ENCODE assay signal across 9 cellular contexts in genomic region chr7:101169110-101169837, GRCh38. TPM values are rescaled to one million over a fixed set of nuclear protein-coding genes. Genes with fewer than 3 reads are reported as not detected.
A peak's percentile ranks its signal among the peaks of the same experiment; 100 is the strongest.
DNase-seq lines count a peak whose midpoint lies in the region; ATAC-seq and TF ChIP-seq lines count a peak whose summit lies in the region.
"Had no signal": no experiment of that assay in that cellular context is flagged by ENCODE, and none has a peak within 500 bp of the region (broad histone marks: within the 10 kb centered on the region; RNA-seq: fewer than 3 reads in every experiment).

No MANE protein-coding gene starts in this region.

- peak; percentile 35 for DNase-seq in H7
- DNase-seq in EL: no peak
- no peak for DNase-seq in upper lobe of right lung
- DNase-seq in NCI-H510A (lab: John Stamatoyannopoulos, UW): no peak

- peaks cover 56% of the 10 kb centered on the region for H4K20me1 ChIP-seq in BLaER1

- H3K4me2 ChIP-seq in BLaER1: peak overlapping the region; percentile 96

- H3K27ac ChIP-seq in BLaER1 (no peak overlapping the region), VCaP (no peak overlapping the region), upper lobe of right lung (no peak overlapping the region)

- intact Hi-C loops in upper lobe of right lung (cut with DNase I): no loop called here

- H3K4me3 ChIP-seq in BLaER1: no peak overlapping the region; the same call in 1 of the 2 replicates
- H3K4me3 ChIP-seq in H7 (ENCODE audit: insufficient read depth, low read depth, low read length): peak overlapping the region; percentile 24
- H3K4me3 ChIP-seq in iPS-18c (ENCODE audit: insufficient read depth, low read depth, low read length): peak overlapping the region; percentile 10
- H3K4me3 ChIP-seq in upper lobe of right lung: no peak overlapping the region

- H3K27me3 ChIP-seq in BLaER1 (peaks cover 99% of the 10 kb centered on the region), H7 (ENCODE audit: control insufficient read depth, insufficient read depth, low read length) (peaks cover 84% of the 10 kb centered on the region), upper lobe of right lung (peaks cover 98% of the 10 kb centered on the region)

- H3K4me1 ChIP-seq in BLaER1 (peaks cover 94% of the 10 kb centered on the region), upper lobe of right lung (peaks cover 39% of the 10 kb centered on the region)

- H3K9ac ChIP-seq in BLaER1: no peak overlapping the region

- H3K9me3 ChIP-seq in BLaER1: peaks cover 22% of the 10 kb centered on the region
- peaks cover 2% of the 10 kb centered on the region for H3K9me3 ChIP-seq in iPS-18c (ENCODE audit: control insufficient read depth, insufficient read depth, low read length)
- H3K9me3 ChIP-seq in upper lobe of right lung: no peaks in the 10 kb centered on the region

- H3K36me3 ChIP-seq in BLaER1 (no peaks in the 10 kb centered on the region), H7 (replicated peaks; ENCODE audit: control insufficient read depth, insufficient read depth, low read length) (no peaks in the 10 kb centered on the region), upper lobe of right lung (no peaks in the 10 kb centered on the region)

- ATAC-seq in GM21737 (IDR thresholded peaks at IDR 0.05; ENCODE audit: unreplicated experiment): no peak
- no peak for ATAC-seq in upper lobe of right lung

- TF ChIP-seq CTCF in VCaP (conservative IDR thresholded peaks at IDR 0.05) (0 out of 2 replicates have a peak, but pooled peaks have one; percentile 43), upper lobe of right lung (IDR thresholded peaks at IDR 0.05) (no peak)

RNA-seq across cellular contexts. Expression of gene VGF, which starts 3.9 kb away (rescaled TPM):
- 12.0 and 22.5 TPM in 2 replicates for total RNA-seq in H7 (2014; rRNA removed; shearing (Covaris generic))
- not detected for total RNA-seq in upper lobe of right lung
- total RNA-seq: right cardiac atrium had no signal

RNA-seq across cellular contexts. Expression of gene NAT16, which starts 10.8 kb away (rescaled TPM):
- 0.30 and 0.59 TPM in 2 replicates for total RNA-seq in H7 (2014; rRNA removed; shearing (Covaris generic))
- not detected for total RNA-seq in upper lobe of right lung
- total RNA-seq: right cardiac atrium had no signal

RNA-seq across cellular contexts. Expression of gene AP1S1, which starts 15.0 kb away (rescaled TPM):
- 114 and 137 TPM in 2 replicates for total RNA-seq in H7 (2014; rRNA removed; shearing (Covaris generic))
- 24.0 TPM for total RNA-seq in upper lobe of right lung

RNA-seq across cellular contexts. Expression of gene MOGAT3, which starts 31.6 kb away (rescaled TPM):
- total RNA-seq in H7 (2014; rRNA removed; shearing (Covaris generic)): 0.52 and 1.00 TPM in 2 replicates
- total RNA-seq in upper lobe of right lung: not detected
- total RNA-seq: right cardiac atrium had no signal

RNA-seq across cellular contexts. Expression of gene SERPINE1, which starts 42.4 kb away (rescaled TPM):
- total RNA-seq in H7 (2014; rRNA removed; shearing (Covaris generic)): 3.4 and 3.6 TPM in 2 replicates
- total RNA-seq in upper lobe of right lung: 13.7 TPM

Comparison
In these comparisons a context has a peak if more than half of its experiments do, and no peak if none do; other contexts are left out.
1. H3K4me3 ChIP-seq: peak in H7 (single experiment) and iPS-18c (single experiment); none in BLaER1 (single experiment) and upper lobe of right lung (single experiment).
2. RNA of gene VGF, which starts 3.9 kb away (total RNA-seq): 12.0 to 22.5 TPM in H7; not detected in upper lobe of right lung (single experiment); every median in the first group is over 10 times any median in the second.